Comparison of ENCODE assay signal across 10 cellular contexts in the genomic region with DNA sequence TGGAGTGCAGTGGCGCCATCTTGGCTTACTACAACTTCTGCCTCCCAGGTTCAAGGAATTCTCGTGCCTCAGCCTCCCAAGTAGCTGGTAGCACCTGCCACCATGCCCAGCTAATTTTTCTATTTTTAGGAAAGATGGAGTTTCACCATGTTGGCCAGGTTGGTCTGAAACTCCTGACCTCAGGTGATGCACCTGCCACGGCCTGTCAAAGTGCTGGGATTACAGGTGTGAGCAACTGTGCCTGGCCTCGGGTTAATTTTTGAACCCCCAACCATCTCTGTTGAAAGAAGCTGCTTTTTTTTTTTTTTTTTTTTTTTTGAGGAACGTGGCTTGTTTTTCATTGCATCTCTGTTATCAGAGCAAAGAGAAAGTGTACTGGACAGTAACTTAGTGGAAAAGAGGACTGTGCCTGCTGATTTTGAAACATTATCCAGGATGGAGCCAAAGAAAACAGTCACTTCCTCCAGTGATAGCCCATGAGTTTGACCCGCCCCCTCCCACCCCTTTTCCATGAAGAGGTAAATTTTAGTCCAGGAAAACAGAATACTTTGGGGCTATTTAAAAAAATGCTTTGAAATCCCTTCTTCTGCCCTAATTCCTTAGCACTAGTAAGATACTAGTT. TPM values are rescaled to one million over a fixed set of nuclear protein-coding genes. Genes with fewer than 3 reads are reported as not detected.
DNase-seq lines count a peak whose midpoint lies in the region; ATAC-seq and TF ChIP-seq lines count a peak whose summit lies in the region.
"Had no signal": no experiment of that assay in that cellular context is flagged by ENCODE, and none has a peak within 500 bp of the region (broad histone marks: within the 10 kb centered on the region; RNA-seq: fewer than 3 reads in every experiment).

No MANE protein-coding gene starts in this region.

- ATAC-seq in left lobe of liver (peak; percentile 69), GM18861 (IDR thresholded peaks at IDR 0.05; ENCODE audit: unreplicated experiment) (no peak)

- H3K9ac ChIP-seq in MM.1S (ENCODE audit: low read length) (peak overlapping the region; percentile 79), stomach smooth muscle (ENCODE audit: low read length in 2 of 2) (peak overlapping the region in 1 of 2 donors; percentile 25)

- DNase-seq in MM.1S (peak; percentile 89), choroid plexus epithelial cell (ENCODE audit: low read depth) (peak; percentile 74), left lobe of liver (ENCODE audit: low spot score) (no peak), SJCRH30 (no peak)
- no peak for DNase-seq in stimulated activated CD4-positive, alpha-beta T cell treated with anti-CD3 and anti-CD28 coated beads, Interleukin-2, amount 100 ng/mL, for 48 hours
- no peak for DNase-seq in central memory CD4-positive, alpha-beta T cell
- DNase-seq: activated effector memory CD4-positive, alpha-beta T cell treated with anti-CD3 and anti-CD28 coated beads, Interleukin-2, amount 50 U/mL, for 16 hours; head of caudate nucleus had no signal

- H3F3A ChIP-seq in MM.1S (ENCODE audit: insufficient read depth, low read length) = peaks cover 44% of the 10 kb centered on the region

- peak overlapping the region; percentile 15; the same call in 1 of the 2 replicates for H3K4me3 ChIP-seq in MM.1S (ENCODE audit: low read length)
- H3K4me3 ChIP-seq in choroid plexus epithelial cell (ENCODE audit: low read depth, low read length) = no peak overlapping the region
- H3K4me3 ChIP-seq in stomach smooth muscle (ENCODE audit: low read length in 2 of 2) = peak overlapping the region in 1 of 2 donors; percentile 63
- H3K4me3 ChIP-seq in SJCRH30 = no peak overlapping the region

- H3K9me3 ChIP-seq in MM.1S (replicated peaks; ENCODE audit: insufficient read depth, low read length) (no peaks in the 10 kb centered on the region), stomach smooth muscle (ENCODE audit: control insufficient read depth in 2 of 2, low read length in 2 of 2) (no peaks in the 10 kb centered on the region), SJCRH30 (replicated peaks) (no peaks in the 10 kb centered on the region)

- H3K27me3 ChIP-seq in MM.1S (replicated peaks; ENCODE audit: insufficient read depth, low read length) (no peaks in the 10 kb centered on the region), stomach smooth muscle (ENCODE audit: control insufficient read depth in 1 of 2, insufficient read depth in 2 of 2, low read length in 2 of 2) (no peaks in the 10 kb centered on the region), SJCRH30 (no peaks in the 10 kb centered on the region)

- H4K20me1 ChIP-seq in MM.1S (ENCODE audit: insufficient read depth, low read length) = no peaks in the 10 kb centered on the region

- peak overlapping the region; percentile 67; the same call in 1 of the 2 replicates for H3K4me2 ChIP-seq in MM.1S (ENCODE audit: low read depth, low read length)

- H3K36me3 ChIP-seq in MM.1S (replicated peaks; ENCODE audit: insufficient read depth, low read length) (no peaks in the 10 kb centered on the region; the same call in 1 of the 2 replicates), stomach smooth muscle (ENCODE audit: control insufficient read depth in 2 of 2, insufficient read depth in 2 of 2, low read length in 2 of 2) (peaks cover 2 to 3% of the 10 kb centered on the region in 2 donors), SJCRH30 (peaks cover 12% of the 10 kb centered on the region; the same call in 1 of the 2 replicates)

- peaks cover 78% of the 10 kb centered on the region for H3K79me2 ChIP-seq in MM.1S (ENCODE audit: low read length)

- H2AFZ ChIP-seq in MM.1S (ENCODE audit: low read length) = no peak overlapping the region

- TF ChIP-seq CTCF in MM.1S (IDR thresholded peaks at IDR 0.05; ENCODE audit: low read length) = no peak
- TF ChIP-seq CTCF in choroid plexus epithelial cell (conservative IDR thresholded peaks at IDR 0.05; ENCODE audit: low read depth, low read length) = no peak

- H3K4me1 ChIP-seq in MM.1S (ENCODE audit: low read length) (peaks cover 67% of the 10 kb centered on the region), stomach smooth muscle (ENCODE audit: control insufficient read depth, insufficient read depth, low read length) (peaks cover 77% of the 10 kb centered on the region), SJCRH30 (peaks cover 27% of the 10 kb centered on the region)

- no peaks in the 10 kb centered on the region for H3K9me2 ChIP-seq in MM.1S (replicated peaks; ENCODE audit: insufficient read depth, low read length)

- H3K27ac ChIP-seq in MM.1S (ENCODE audit: low read length) (peak overlapping the region; percentile 99), stomach smooth muscle (ENCODE audit: low read length) (peak overlapping the region; percentile 93), SJCRH30 (no peak overlapping the region)

RNA-seq across cellular contexts. Expression of a gene that starts 38.3 kb away (rescaled TPM):
- 33.0 TPM for total RNA-seq in left lobe of liver
- 24.1 TPM in 2 replicates for total RNA-seq in SJCRH30 (2014; rRNA removed; shearing (Covaris generic))

RNA-seq across cellular contexts. Expression of a gene that starts 55.2 kb away (rescaled TPM):
- 3.7 TPM for total RNA-seq in left lobe of liver
- not detected in 2 replicates for total RNA-seq in SJCRH30 (2014; rRNA removed; shearing (Covaris generic))

Comparison
In these comparisons a context has a peak if more than half of its experiments do, and no peak if none do; other contexts are left out.
1. DNase-seq: peak in MM.1S (single experiment) and choroid plexus epithelial cell (single experiment); none in left lobe of liver (single experiment), SJCRH30 (0 of 2), stimulated activated CD4-positive, alpha-beta T cell treated with anti-CD3 and anti-CD28 coated beads, Interleukin-2, amount 100 ng/mL, for 48 hours (0 of 2) and central memory CD4-positive, alpha-beta T cell (single experiment).